12 cellular contexts compared by ENCODE assay signal in genomic region chr7:131325179-131325840, GRCh38. TPM values are rescaled to one million over a fixed set of nuclear protein-coding genes. Genes with fewer than 3 reads are reported as not detected.
DNase-seq lines count a peak whose midpoint lies in the region; ATAC-seq, FAIRE-seq and TF ChIP-seq lines count a peak whose summit lies in the region.
"Had no signal": no experiment of that assay in that cellular context is flagged by ENCODE, and none has a peak within 500 bp of the region (broad histone marks: within the 10 kb centered on the region; RNA-seq: fewer than 3 reads in every experiment).

No MANE protein-coding gene starts in this region.

- TF ChIP-seq EP300 in A549 (IDR thresholded peaks at IDR 0.05): no peak
- peak in 1 of 2 experiments; percentile 53; a peak in 1 of 4 replicates for TF ChIP-seq EP300 in HepG2 (IDR thresholded peaks at IDR 0.05; ENCODE audit: low read depth in 2 of 2, low read length in 2 of 2)
- no peak for TF ChIP-seq EP300 in HepG2 (CRISPR knock-in tag; IDR thresholded peaks at IDR 0.05; ENCODE audit: borderline replicate concordance)

- POLR2A ChIA-PET in A549 (lab: Yijun Ruan, JAX) (interaction anchor here (0.6 to 0.7 kb wide), 3 partner anchors 72 to 329 kb away, joined by 3 to 4 read pairs (median 3); no protein-coding TSS in a partner anchor), WTC11 (lab: Charles Lee) (interaction anchor here (0.6 to 1.1 kb wide), 2 partner anchors 11 to 14 kb away, joined by 3 read pairs; no protein-coding TSS in a partner anchor), HepG2 (lab: Yijun Ruan, JAX) (interaction anchor here (1.6 kb wide), 1 partner anchor 219 kb away, joined by 4 read pairs; no protein-coding TSS in a partner anchor)
- POLR2A ChIA-PET in CD8-positive, alpha-beta memory T cell (lab: Charles Lee): interaction anchor here (1.3 kb wide), 1 partner anchor 215 kb away, joined by 4 read pairs; no protein-coding TSS in a partner anchor

- ATAC-seq in A549 (no peak), WTC11 (no peak), HepG2 (no peak)

- peaks cover 31% of the 10 kb centered on the region for H3K79me2 ChIP-seq in HepG2 (ENCODE audit: insufficient read depth, low read length)

- H3K27ac Mint-ChIP-seq in CD8-positive, alpha-beta memory T cell: peak overlapping the region in 4 of 8 donors; percentile 26 to 96 (median 77)
- 0 out of 2 replicates have a peak overlapping the region, but pooled peaks have one; percentile 10 for H3K27ac Mint-ChIP-seq in WTC11

- WGBS in A549 (ENCODE audit: missing lambda C conversion rate): 86% methylated on average over 5 of the region's 5 CpGs
- 81% methylated on average over 5 of the region's 5 CpGs for WGBS in HepG2 (ENCODE audit: low lambda C conversion rate)

- intact Hi-C loops in HepG2 (cut with micrococcal nuclease; ENCODE audit: unreplicated experiment): loop anchor here (5.0 kb wide), 1 partner anchor 258 kb away; no protein-coding TSS in a partner anchor

- peaks cover 50 to 77% (median 59%) of the 10 kb centered on the region in 3 donors for H3K4me1 Mint-ChIP-seq in CD8-positive, alpha-beta memory T cell
- peaks cover 41% of the 10 kb centered on the region for H3K4me1 Mint-ChIP-seq in WTC11

- BruUV-seq in HepG2 (replicated peaks; lab: Mats Ljungman, UMichigan): no TSS peak

- TF ChIP-seq RAD21 in A549 (conservative IDR thresholded peaks at IDR 0.05 in 1 of 2, IDR thresholded peaks at IDR 0.05 in 1 of 2) (no peak), HepG2 (CRISPR knock-in tag; IDR thresholded peaks at IDR 0.05) (no peak)

- no peak overlapping the region for H3K9ac ChIP-seq in HepG2 (ENCODE audit: insufficient read depth, low read depth, low read length)
- H3K9ac ChIP-seq: KMS-11 had no signal

- H3K4me3 Mint-ChIP-seq in CD8-positive, alpha-beta memory T cell: peak overlapping the region; percentile 18 to 84 (median 56)
- H3K4me3 Mint-ChIP-seq in WTC11: no peak overlapping the region

- H3K36me3 Mint-ChIP-seq in CD8-positive, alpha-beta memory T cell: peaks cover 0 to 18% (median 4%) of the 10 kb centered on the region in 3 donors
- 0 out of 2 replicates have a peak, but pooled peaks cover 4% of the 10 kb centered on the region for H3K36me3 Mint-ChIP-seq in WTC11

- H3K27me3 Mint-ChIP-seq in CD8-positive, alpha-beta memory T cell: no peaks in the 10 kb centered on the region
- H3K27me3 Mint-ChIP-seq in WTC11 (ENCODE audit: low read depth): no peaks in the 10 kb centered on the region

- no peak for TF ChIP-seq CTCF in A549 (IDR thresholded peaks at IDR 0.05)
- no peak for TF ChIP-seq CTCF in WTC11 (IDR thresholded peaks at IDR 0.05)
- no peak for TF ChIP-seq CTCF in HepG2 (CRISPR knock-in tag; IDR thresholded peaks at IDR 0.05)

- no peaks in the 10 kb centered on the region for H3K9me3 Mint-ChIP-seq in CD8-positive, alpha-beta memory T cell
- H3K9me3 Mint-ChIP-seq in WTC11: no peaks in the 10 kb centered on the region

- in situ Hi-C loops in HepG2 (cut with HindIII; ENCODE audit: extremely low pct_ligation_motif_present, low pct_unique_long_range_greater_than_20kb): no loop called here

- H3K4me2 ChIP-seq in A549: peak overlapping the region; percentile 87
- H3K4me2 ChIP-seq in HepG2 (ENCODE audit: low read depth, low read length): peak overlapping the region; percentile 96; the same call in 1 of the 2 replicates
- H3K4me2 ChIP-seq: KMS-11 had no signal

- H4K20me1 ChIP-seq in HepG2 (ENCODE audit: insufficient read depth, low read length): peaks cover 19% of the 10 kb centered on the region; the same call in 1 of the 2 replicates

- CTCF ChIA-PET in A549 (lab: Yijun Ruan, JAX) (interaction anchor here (0.7 to 2.1 kb wide), 5 partner anchors 10 to 239 kb away, joined by 3 to 8 read pairs (median 6); no protein-coding TSS in a partner anchor), WTC11 (lab: Charles Lee) (interaction anchor here (1.6 kb wide), 1 partner anchor 13 kb away, joined by 5 read pairs; no protein-coding TSS in a partner anchor), HepG2 (lab: Yijun Ruan, JAX; ENCODE audit: low intra/inter-chr PET ratio, low total read pairs) (no interaction called here)
- CTCF ChIA-PET in CD8-positive, alpha-beta memory T cell (lab: Charles Lee): interaction anchor here (1.3 kb wide), 1 partner anchor 428 kb away, joined by 4 read pairs; no protein-coding TSS in a partner anchor

- no peaks in the 10 kb centered on the region for H3K36me3 ChIP-seq in CD8-positive, alpha-beta memory T cell (ENCODE audit: insufficient read depth, low read length)
- H3K36me3 ChIP-seq in HepG2 (replicated peaks in 1 of 2; ENCODE audit: control insufficient read depth in 1 of 2, insufficient read depth in 2 of 2, low read length in 2 of 2): no peaks in the 10 kb centered on the region
- H3K36me3 ChIP-seq: Peyer's patch had no signal

- TF ChIP-seq POLR2A in A549 (IDR thresholded peaks at IDR 0.05; ENCODE audit: low read length): no peak
- no peak for TF ChIP-seq POLR2A in HepG2 (IDR thresholded peaks at IDR 0.05; ENCODE audit: insufficient read depth in 1 of 2, low read depth in 2 of 2, low read length in 2 of 2)

- H3K4me3 ChIP-seq in A549 (no peak overlapping the region), HepG2 (replicated peaks in 1 of 3; ENCODE audit: insufficient read depth in 1 of 3, low read depth in 2 of 3, low read length in 3 of 3) (no peak overlapping the region)
- H3K4me3 ChIP-seq in CD8-positive, alpha-beta memory T cell (ENCODE audit: low read length): no peak overlapping the region
- H3K4me3 ChIP-seq: Peyer's patch had no signal

- DNase-seq in A549 (ENCODE audit: low read depth in 1 of 2, low spot score in 1 of 2) (no peak), WTC11 (ENCODE audit: low spot score) (no peak), HepG2 (ENCODE audit: low spot score) (peak; percentile 61), NCI-H146 (lab: John Stamatoyannopoulos, UW) (no peak), SHP77 (lab: John Stamatoyannopoulos, UW) (no peak), anterior cingulate cortex (lab: John Stamatoyannopoulos, UW) (no peak)
- no peak for DNase-seq in CD8-positive, alpha-beta memory T cell
- DNase-seq in effector CD4-positive, alpha-beta T cell: no peak
- DNase-seq: COR-L47, NCI-H2081 treated with DMSO at 0.1 percent for 48 hours, Peyer's patch had no signal

- H3K27ac ChIP-seq in A549 (peak overlapping the region; percentile 98), HepG2 (ENCODE audit: extremely low read length, insufficient read depth, low read length) (no peak overlapping the region)
- no peak overlapping the region for H3K27ac ChIP-seq in CD8-positive, alpha-beta memory T cell (ENCODE audit: low read depth, low read length)
- H3K27ac ChIP-seq: KMS-11, Peyer's patch had no signal

- H2AFZ ChIP-seq in HepG2 (ENCODE audit: low read length): no peak overlapping the region

- H3K27me3 ChIP-seq in CD8-positive, alpha-beta memory T cell (ENCODE audit: insufficient read depth, low read length, poor library complexity, severe bottlenecking): no peaks in the 10 kb centered on the region
- no peaks in the 10 kb centered on the region; a peak in 1 of 5 replicates for H3K27me3 ChIP-seq in HepG2 (ENCODE audit: control insufficient read depth in 1 of 2, insufficient read depth in 2 of 2, low read length in 2 of 2)
- H3K27me3 ChIP-seq: Peyer's patch had no signal

- peaks cover 40% of the 10 kb centered on the region for H3K4me1 ChIP-seq in A549
- H3K4me1 ChIP-seq in CD8-positive, alpha-beta memory T cell (ENCODE audit: insufficient read depth, low read length): peaks cover 18% of the 10 kb centered on the region
- peaks cover 47% of the 10 kb centered on the region for H3K4me1 ChIP-seq in HepG2 (ENCODE audit: insufficient read depth, low read length)

- H3K9me3 ChIP-seq in A549: 0 out of 3 replicates have a peak, but pooled peaks cover 3% of the 10 kb centered on the region
- H3K9me3 ChIP-seq in CD8-positive, alpha-beta memory T cell (ENCODE audit: low read length): no peaks in the 10 kb centered on the region
- H3K9me3 ChIP-seq in HepG2 (ENCODE audit: low read length): no peaks in the 10 kb centered on the region
- H3K9me3 ChIP-seq: Peyer's patch had no signal

- FAIRE-seq in A549 (lab: Jason Lieb, UNC) (no peak), HepG2 (lab: Jason Lieb, UNC) (no peak)

TF ChIP-seq in A549, 52 proteins besides CTCF, POLR2A, EP300 and RAD21 (continues in another document):
- no peak for TF ChIP-seq HDAC2 (IDR thresholded peaks at IDR 0.05)

TF ChIP-seq in WTC11, 78 proteins besides CTCF, POLR2A, EP300 and RAD21 (continues in another document):
- no peak for TF ChIP-seq TEAD4 (CRISPR knock-in tag; IDR thresholded peaks at IDR 0.05)

TF ChIP-seq in HepG2, 621 proteins besides CTCF, POLR2A, EP300 and RAD21 (continues in another document):
- TF ChIP-seq SMC3 (IDR thresholded peaks at IDR 0.05; ENCODE audit: low read length): no peak

RNA-seq across cellular contexts. Expression of gene MKLN1, which starts 2.4 kb away (rescaled TPM):
- 84.5 and 109 TPM in 2 replicates for polyA plus RNA-seq in A549 (2011; rRNA removed)
- polyA plus RNA-seq in A549 (2012; cell fraction: cytosol; rRNA removed): 17.5 and 18.5 TPM in 2 replicates
- polyA plus RNA-seq in A549 (2012; cell fraction: nucleus; rRNA removed): 10.8 and 17.1 TPM in 2 replicates
- polyA plus RNA-seq in A549 (2017; fragmentation: RNase III; extraction: RNeasy Plus Mini Kit Qiagen cat#74134 plus additional on column Dnase treatment): 39.6 to 46.4 TPM (median 39.6 TPM) in 3 replicates
- polyA minus RNA-seq in A549 (2011; rRNA and poly(A)+ RNA removed): 154 and 176 TPM in 2 replicates
- 10 to 100 TPM; 31.0 to 34.0 TPM for total RNA-seq in CD8-positive, alpha-beta memory T cell
- polyA plus RNA-seq in CD8-positive, alpha-beta memory T cell: 21.8 TPM
- total RNA-seq in WTC11 (2021): 37.6 to 40.9 TPM (median 40.5 TPM) in 3 replicates
- 43.5 and 75.4 TPM in 2 replicates for total RNA-seq in HepG2 (2016; rRNA removed; fragmentation: Illumina TruSeq; extraction: Trizol)
- total RNA-seq in HepG2 (2016; cell fraction: cytosol; rRNA removed; fragmentation: Illumina TruSeq; extraction: Trizol; ENCODE audit: low read depth): 196 and 227 TPM in 2 replicates
- total RNA-seq in HepG2 (2016; cell fraction: insoluble cytoplasmic fraction; rRNA removed; fragmentation: Illumina TruSeq; extraction: Trizol): 44.4 and 68.0 TPM in 2 replicates
- 54.9 and 65.8 TPM in 2 replicates for total RNA-seq in HepG2 (2016; cell fraction: membrane; rRNA removed; fragmentation: Illumina TruSeq; extraction: Trizol)
- total RNA-seq in HepG2 (2016; cell fraction: nucleus; rRNA removed; fragmentation: Illumina TruSeq; extraction: Trizol): 58.0 and 68.3 TPM in 2 replicates
- polyA plus RNA-seq in HepG2 (2011; rRNA removed): 32.3 and 33.6 TPM in 2 replicates
- 14.1 and 18.4 TPM in 2 replicates for polyA plus RNA-seq in HepG2 (2011; cell fraction: cytosol; rRNA removed)
- 25.8 and 30.7 TPM in 2 replicates for polyA plus RNA-seq in HepG2 (2011; cell fraction: nucleus; rRNA removed)
- polyA plus RNA-seq in HepG2 (2012): 21.2 and 22.6 TPM in 2 replicates
- 3.1 and 4.1 TPM in 2 replicates for polyA plus RNA-seq in HepG2 (2016; cell fraction: cytosol; fragmentation: Illumina TruSeq; extraction: Trizol; ENCODE audit: low read depth)
- polyA plus RNA-seq in HepG2 (2016; cell fraction: insoluble cytoplasmic fraction; fragmentation: Illumina TruSeq; extraction: Trizol; ENCODE audit: low read depth): 37.1 and 39.7 TPM in 2 replicates
- 7.0 and 7.1 TPM in 2 replicates for polyA plus RNA-seq in HepG2 (2016; cell fraction: membrane; fragmentation: Illumina TruSeq; extraction: Trizol; ENCODE audit: low read depth)
- polyA plus RNA-seq in HepG2 (2016; cell fraction: nucleus; fragmentation: Illumina TruSeq; extraction: Trizol; ENCODE audit: insufficient read depth, low read depth): 28.0 and 32.6 TPM in 2 replicates
- polyA minus RNA-seq in HepG2 (2011; rRNA and poly(A)+ RNA removed; ENCODE audit: low replicate concordance): 115 and 131 TPM in 2 replicates
- 49.2 and 66.9 TPM in 2 replicates for polyA minus RNA-seq in HepG2 (2011; cell fraction: cytosol; rRNA and poly(A)+ RNA removed)
- polyA minus RNA-seq in HepG2 (2011; cell fraction: nucleus; rRNA and poly(A)+ RNA removed): 192 and 216 TPM in 2 replicates

Comparison
In these comparisons a context has a peak if more than half of its experiments do, and no peak if none do; other contexts are left out.
1. H3K27ac ChIP-seq: peak in A549 (2 of 2); none in CD8-positive, alpha-beta memory T cell (single experiment) and HepG2 (single experiment).